ENCODE assay signal across 2 cellular contexts in the genomic region with DNA sequence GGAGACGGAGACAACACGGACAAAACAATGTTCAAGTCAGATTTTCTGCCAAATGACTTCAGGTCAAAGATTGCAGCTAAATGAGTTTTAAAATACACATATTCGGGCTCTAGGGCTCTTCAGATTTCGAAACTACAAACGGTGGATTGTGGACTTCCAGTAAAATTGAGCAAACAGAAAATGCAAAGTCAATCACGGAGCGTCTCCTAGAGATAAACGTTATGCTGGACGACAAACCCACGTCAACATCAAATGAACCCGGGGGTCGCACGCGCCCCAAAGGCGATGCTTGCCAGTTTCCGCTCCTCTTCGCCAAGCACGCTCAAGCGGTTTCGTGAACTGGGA.
TF ChIP-seq lines count a peak whose summit lies in the region.

No MANE protein-coding gene starts in this region.

TF ChIP-seq in IMR-90, 13 proteins besides CTCF, POLR2A, EP300 and RAD21:
- TF ChIP-seq FOS (IDR thresholded peaks at IDR 0.05; ENCODE audit: low read depth, low read length) (no peak), MAZ (IDR thresholded peaks at IDR 0.05; ENCODE audit: borderline replicate concordance, low read depth, low read length) (no peak), SMC3 (IDR thresholded peaks at IDR 0.05; ENCODE audit: low read depth, low read length) (no peak), CEBPB (IDR thresholded peaks at IDR 0.05; ENCODE audit: low read depth, low read length) (no peak), RCOR1 (IDR thresholded peaks at IDR 0.05; ENCODE audit: insufficient replicate concordance, low read length) (no peak), RFX5 (IDR thresholded peaks at IDR 0.05; ENCODE audit: low read depth, low read length) (no peak), CHD1 (IDR thresholded peaks at IDR 0.05; ENCODE audit: low read depth, low read length) (no peak), NFE2L2 (IDR thresholded peaks at IDR 0.05; ENCODE audit: low read depth, low read length) (no peak), MAFK (IDR thresholded peaks at IDR 0.05; ENCODE audit: low read depth, low read length) (no peak)
- TF ChIP-seq, protein P1, sequence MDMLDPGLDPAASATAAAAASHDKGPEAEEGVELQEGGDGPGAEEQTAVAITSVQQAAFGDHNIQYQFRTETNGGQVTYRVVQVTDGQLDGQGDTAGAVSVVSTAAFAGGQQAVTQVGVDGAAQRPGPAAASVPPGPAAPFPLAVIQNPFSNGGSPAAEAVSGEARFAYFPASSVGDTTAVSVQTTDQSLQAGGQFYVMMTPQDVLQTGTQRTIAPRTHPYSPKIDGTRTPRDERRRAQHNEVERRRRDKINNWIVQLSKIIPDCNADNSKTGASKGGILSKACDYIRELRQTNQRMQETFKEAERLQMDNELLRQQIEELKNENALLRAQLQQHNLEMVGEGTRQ (IDR thresholded peaks at IDR 0.05; ENCODE audit: low read depth, low read length) = no peak

TF ChIP-seq in K562, 482 proteins besides CTCF, POLR2A, EP300 and RAD21:
- TF ChIP-seq KLF13 (tag; IDR thresholded peaks at IDR 0.05; ENCODE audit: borderline replicate concordance, low read depth) (no peak), KLF16 (IDR thresholded peaks at IDR 0.05) (no peak), ETV1 (tag; conservative IDR thresholded peaks at IDR 0.05; ENCODE audit: low read depth) (no peak), RFX1 (IDR thresholded peaks at IDR 0.05) (peak; percentile 27), ADNP (tag; IDR thresholded peaks at IDR 0.05) (peak; percentile 61; the same call in 1 of the 2 replicates), CEBPG (CRISPR knock-in tag; IDR thresholded peaks at IDR 0.05) (no peak), CEBPG (tag; conservative IDR thresholded peaks at IDR 0.05 in 1 of 2, IDR thresholded peaks at IDR 0.05 in 1 of 2) (0 out of 4 replicates have a peak, but pooled peaks of 1 of the 2 experiments have one; percentile 22), TEAD1 (CRISPR knock-in tag; IDR thresholded peaks at IDR 0.05) (no peak), KHSRP (IDR thresholded peaks at IDR 0.05) (no peak), ZNF212 (CRISPR knock-in tag; IDR thresholded peaks at IDR 0.05) (no peak), PHF21A (IDR thresholded peaks at IDR 0.05; ENCODE audit: borderline replicate concordance, low read depth) (0 out of 2 replicates have a peak, but pooled peaks have one; percentile 25), BMI1 (IDR thresholded peaks at IDR 0.05; ENCODE audit: low read length) (no peak), ZNF174 (CRISPR knock-in tag; IDR thresholded peaks at IDR 0.05) (no peak), RBM39 (optimal IDR thresholded peaks at IDR 0.05; ENCODE audit: low read depth, low read length) (no peak), ZBTB7A (IDR thresholded peaks at IDR 0.05; ENCODE audit: borderline replicate concordance, control insufficient read depth, low read depth, low read length) (peak; percentile 69; the same call in 1 of the 2 replicates), TAF15 (IDR thresholded peaks at IDR 0.05; ENCODE audit: low read depth, low read length) (no peak), HDAC2 (IDR thresholded peaks at IDR 0.05) (no peak), ZNF41 (CRISPR knock-in tag; conservative IDR thresholded peaks at IDR 0.05) (no peak), ZNF766 (CRISPR knock-in tag; conservative IDR thresholded peaks at IDR 0.05) (0 out of 2 replicates have a peak, but pooled peaks have one; percentile 6), ZNF668 (CRISPR knock-in tag; IDR thresholded peaks at IDR 0.05) (no peak), KDM4B (IDR thresholded peaks at IDR 0.05; ENCODE audit: borderline replicate concordance in 2 of 2, low read depth in 1 of 2) (no peak)
- TF ChIP-seq, protein P2, sequence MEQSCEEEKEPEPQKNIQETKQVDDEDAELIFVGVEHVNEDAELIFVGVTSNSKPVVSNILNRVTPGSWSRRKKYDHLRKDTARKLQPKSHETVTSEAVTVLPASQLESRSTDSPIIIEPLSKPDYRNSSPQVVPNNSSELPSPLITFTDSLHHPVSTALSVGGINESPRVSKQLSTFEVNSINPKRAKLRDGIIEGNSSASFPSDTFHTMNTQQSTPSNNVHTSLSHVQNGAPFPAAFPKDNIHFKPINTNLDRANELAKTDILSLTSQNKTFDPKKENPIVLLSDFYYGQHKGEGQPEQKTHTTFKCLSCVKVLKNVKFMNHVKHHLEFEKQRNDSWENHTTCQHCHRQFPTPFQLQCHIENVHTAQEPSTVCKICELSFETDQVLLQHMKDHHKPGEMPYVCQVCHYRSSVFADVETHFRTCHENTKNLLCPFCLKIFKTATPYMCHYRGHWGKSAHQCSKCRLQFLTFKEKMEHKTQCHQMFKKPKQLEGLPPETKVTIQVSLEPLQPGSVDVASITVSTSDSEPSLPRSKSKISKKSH (CRISPR knock-in tag; IDR thresholded peaks at IDR 0.05) = no peak
- TF ChIP-seq, protein P3, sequence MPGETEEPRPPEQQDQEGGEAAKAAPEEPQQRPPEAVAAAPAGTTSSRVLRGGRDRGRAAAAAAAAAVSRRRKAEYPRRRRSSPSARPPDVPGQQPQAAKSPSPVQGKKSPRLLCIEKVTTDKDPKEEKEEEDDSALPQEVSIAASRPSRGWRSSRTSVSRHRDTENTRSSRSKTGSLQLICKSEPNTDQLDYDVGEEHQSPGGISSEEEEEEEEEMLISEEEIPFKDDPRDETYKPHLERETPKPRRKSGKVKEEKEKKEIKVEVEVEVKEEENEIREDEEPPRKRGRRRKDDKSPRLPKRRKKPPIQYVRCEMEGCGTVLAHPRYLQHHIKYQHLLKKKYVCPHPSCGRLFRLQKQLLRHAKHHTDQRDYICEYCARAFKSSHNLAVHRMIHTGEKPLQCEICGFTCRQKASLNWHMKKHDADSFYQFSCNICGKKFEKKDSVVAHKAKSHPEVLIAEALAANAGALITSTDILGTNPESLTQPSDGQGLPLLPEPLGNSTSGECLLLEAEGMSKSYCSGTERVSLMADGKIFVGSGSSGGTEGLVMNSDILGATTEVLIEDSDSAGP (CRISPR knock-in tag; IDR thresholded peaks at IDR 0.05) = no peak
- TF ChIP-seq, protein P4, sequence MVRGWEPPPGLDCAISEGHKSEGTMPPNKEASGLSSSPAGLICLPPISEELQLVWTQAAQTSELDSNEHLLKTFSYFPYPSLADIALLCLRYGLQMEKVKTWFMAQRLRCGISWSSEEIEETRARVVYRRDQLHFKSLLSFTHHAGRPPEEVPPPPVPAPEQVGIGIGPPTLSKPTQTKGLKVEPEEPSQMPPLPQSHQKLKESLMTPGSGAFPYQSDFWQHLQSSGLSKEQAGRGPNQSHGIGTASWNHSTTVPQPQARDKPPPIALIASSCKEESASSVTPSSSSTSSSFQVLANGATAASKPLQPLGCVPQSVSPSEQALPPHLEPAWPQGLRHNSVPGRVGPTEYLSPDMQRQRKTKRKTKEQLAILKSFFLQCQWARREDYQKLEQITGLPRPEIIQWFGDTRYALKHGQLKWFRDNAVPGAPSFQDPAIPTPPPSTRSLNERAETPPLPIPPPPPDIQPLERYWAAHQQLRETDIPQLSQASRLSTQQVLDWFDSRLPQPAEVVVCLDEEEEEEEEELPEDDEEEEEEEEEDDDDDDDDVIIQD (CRISPR knock-in tag; IDR thresholded peaks at IDR 0.05) = no peak
- TF ChIP-seq, protein P5, sequence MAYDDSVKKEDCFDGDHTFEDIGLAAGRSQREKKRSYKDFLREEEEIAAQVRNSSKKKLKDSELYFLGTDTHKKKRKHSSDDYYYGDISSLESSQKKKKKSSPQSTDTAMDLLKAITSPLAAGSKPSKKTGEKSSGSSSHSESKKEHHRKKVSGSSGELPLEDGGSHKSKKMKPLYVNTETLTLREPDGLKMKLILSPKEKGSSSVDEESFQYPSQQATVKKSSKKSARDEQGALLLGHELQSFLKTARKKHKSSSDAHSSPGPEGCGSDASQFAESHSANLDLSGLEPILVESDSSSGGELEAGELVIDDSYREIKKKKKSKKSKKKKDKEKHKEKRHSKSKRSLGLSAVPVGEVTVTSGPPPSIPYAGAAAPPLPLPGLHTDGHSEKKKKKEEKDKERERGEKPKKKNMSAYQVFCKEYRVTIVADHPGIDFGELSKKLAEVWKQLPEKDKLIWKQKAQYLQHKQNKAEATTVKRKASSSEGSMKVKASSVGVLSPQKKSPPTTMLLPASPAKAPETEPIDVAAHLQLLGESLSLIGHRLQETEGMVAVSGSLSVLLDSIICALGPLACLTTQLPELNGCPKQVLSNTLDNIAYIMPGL (CRISPR knock-in tag; IDR thresholded peaks at IDR 0.05) = no peak
- TF ChIP-seq, protein P6, sequence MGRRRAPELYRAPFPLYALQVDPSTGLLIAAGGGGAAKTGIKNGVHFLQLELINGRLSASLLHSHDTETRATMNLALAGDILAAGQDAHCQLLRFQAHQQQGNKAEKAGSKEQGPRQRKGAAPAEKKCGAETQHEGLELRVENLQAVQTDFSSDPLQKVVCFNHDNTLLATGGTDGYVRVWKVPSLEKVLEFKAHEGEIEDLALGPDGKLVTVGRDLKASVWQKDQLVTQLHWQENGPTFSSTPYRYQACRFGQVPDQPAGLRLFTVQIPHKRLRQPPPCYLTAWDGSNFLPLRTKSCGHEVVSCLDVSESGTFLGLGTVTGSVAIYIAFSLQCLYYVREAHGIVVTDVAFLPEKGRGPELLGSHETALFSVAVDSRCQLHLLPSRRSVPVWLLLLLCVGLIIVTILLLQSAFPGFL (CRISPR knock-in tag; IDR thresholded peaks at IDR 0.05) = no peak
- TF ChIP-seq, protein P7, sequence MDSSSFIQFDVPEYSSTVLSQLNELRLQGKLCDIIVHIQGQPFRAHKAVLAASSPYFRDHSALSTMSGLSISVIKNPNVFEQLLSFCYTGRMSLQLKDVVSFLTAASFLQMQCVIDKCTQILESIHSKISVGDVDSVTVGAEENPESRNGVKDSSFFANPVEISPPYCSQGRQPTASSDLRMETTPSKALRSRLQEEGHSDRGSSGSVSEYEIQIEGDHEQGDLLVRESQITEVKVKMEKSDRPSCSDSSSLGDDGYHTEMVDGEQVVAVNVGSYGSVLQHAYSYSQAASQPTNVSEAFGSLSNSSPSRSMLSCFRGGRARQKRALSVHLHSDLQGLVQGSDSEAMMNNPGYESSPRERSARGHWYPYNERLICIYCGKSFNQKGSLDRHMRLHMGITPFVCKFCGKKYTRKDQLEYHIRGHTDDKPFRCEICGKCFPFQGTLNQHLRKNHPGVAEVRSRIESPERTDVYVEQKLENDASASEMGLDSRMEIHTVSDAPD (CRISPR knock-in tag; IDR thresholded peaks at IDR 0.05) = no peak
